ENCODE assay signal across 14 cellular contexts in the genomic region with DNA sequence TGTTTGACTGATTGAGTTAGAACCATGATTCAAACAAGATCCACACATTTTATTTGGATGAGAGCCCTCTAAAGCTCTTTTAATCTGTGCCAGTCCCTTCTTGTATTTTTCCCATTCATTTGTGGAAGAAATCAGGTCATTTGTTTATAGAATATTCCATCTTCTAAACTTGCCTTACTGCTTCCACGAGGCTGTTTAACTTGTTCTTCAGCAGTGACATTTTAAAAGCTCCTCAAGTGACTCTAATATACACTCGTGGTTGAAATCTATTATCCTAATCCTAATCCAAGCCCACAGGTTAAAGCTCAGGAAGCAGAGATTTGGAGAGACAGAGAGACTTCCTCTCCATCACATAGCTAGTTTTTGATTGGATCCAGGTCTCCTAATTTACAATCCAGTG.
"Had no signal": no experiment of that assay in that cellular context is flagged by ENCODE, and none has a peak within 500 bp of the region (broad histone marks: within the 10 kb centered on the region; RNA-seq: fewer than 3 reads in every experiment).

No MANE protein-coding gene starts in this region.

- H3K4me1 ChIP-seq: adrenal gland had no signal

- H3K4me1 Mint-ChIP-seq: activated CD4-positive, alpha-beta T cell treated with anti-CD3 and anti-CD28 coated beads for 36 hours; endodermal cell; WTC11 had no signal

- H3K4me2 ChIP-seq: SK-N-SH had no signal

- DNase-seq: activated CD4-positive, alpha-beta T cell treated with anti-CD3 and anti-CD28 coated beads for 36 hours; activated CD4-positive, alpha-beta T cell treated with anti-CD3 and anti-CD28 coated beads, Interleukin-2, amount 50 U/mL, for 48 hours; activated gamma-delta T cell treated with Interleukin-2 at 50 U/mL for 16 hours; adrenal gland; endodermal cell; retina; SK-N-SH; stimulated activated naive CD8-positive, alpha-beta T cell treated with anti-CD3 and anti-CD28 coated beads, Interleukin-15, Interleukin-2, amounts not matched to agents 100 U/mL and 50 U/mL, for 24 hours had no signal

- H3K9me3 Mint-ChIP-seq: activated T-helper 1 cell treated with anti-CD3 and anti-CD28 coated beads, Interleukin-12 subunit alpha, Interleukin-12 subunit beta, Interleukin-2, Interleukin-4 antibody, amounts not matched to agents 30 ng/mL and 10 ng/mL and 1 ng/mL, durations not matched to agents 14 hours and 24 hours and 36 hours; endodermal cell; T-helper 2 cell treated with Interferon-gamma antibody and Interleukin-4, amounts not matched to agents 5 μg/mL and 100 μg/mL, for 36 hours had no signal

- H3K36me3 ChIP-seq: adrenal gland had no signal

- H3K4me3 Mint-ChIP-seq: activated CD4-positive, alpha-beta T cell treated with anti-CD3 and anti-CD28 coated beads for 36 hours; activated T-helper 1 cell treated with anti-CD3 and anti-CD28 coated beads, Interleukin-12 subunit alpha, Interleukin-12 subunit beta, Interleukin-2, Interleukin-4 antibody, amounts not matched to agents 30 ng/mL and 10 ng/mL and 1 ng/mL, durations not matched to agents 14 hours and 24 hours and 36 hours; endodermal cell; nephron; T-helper 2 cell treated with Interferon-gamma antibody and Interleukin-4, amounts not matched to agents 5 μg/mL and 100 μg/mL, for 36 hours; WTC11 had no signal

- H3K36me3 Mint-ChIP-seq: activated naive CD4-positive, alpha-beta T cell treated with anti-CD3 and anti-CD28 coated beads, Interleukin-2, amount 50 U/mL, for 72 hours had no signal

- H3K27me3 ChIP-seq: adrenal gland had no signal

- ATAC-seq: activated CD4-positive, alpha-beta T cell treated with anti-CD3 and anti-CD28 coated beads for 36 hours; activated naive CD4-positive, alpha-beta T cell treated with anti-CD3 and anti-CD28 coated beads, Interleukin-2, amount 50 U/mL, for 72 hours; stimulated activated naive CD8-positive, alpha-beta T cell treated with anti-CD3 and anti-CD28 coated beads, Interleukin-15, Interleukin-2, amounts not matched to agents 100 U/mL and 50 U/mL, for 24 hours; WTC11 had no signal

- H3K4me3 ChIP-seq: adrenal gland had no signal

- H3K27ac Mint-ChIP-seq: activated CD4-positive, alpha-beta T cell treated with anti-CD3 and anti-CD28 coated beads for 36 hours; activated naive CD4-positive, alpha-beta T cell treated with anti-CD3 and anti-CD28 coated beads, Interleukin-2, amount 50 U/mL, for 72 hours; activated T-helper 1 cell treated with anti-CD3 and anti-CD28 coated beads, Interleukin-12 subunit alpha, Interleukin-12 subunit beta, Interleukin-2, Interleukin-4 antibody, amounts not matched to agents 30 ng/mL and 10 ng/mL and 1 ng/mL, durations not matched to agents 14 hours and 24 hours and 36 hours; endodermal cell; nephron; T-helper 2 cell treated with Interferon-gamma antibody and Interleukin-4, amounts not matched to agents 5 μg/mL and 100 μg/mL, for 36 hours; WTC11 had no signal

- H3K27ac ChIP-seq: adrenal gland, epithelial cell of prostate had no signal

- H3K9ac ChIP-seq: SK-N-SH had no signal

- H3K9me3 ChIP-seq: adrenal gland had no signal
